In the genomic region with DNA sequence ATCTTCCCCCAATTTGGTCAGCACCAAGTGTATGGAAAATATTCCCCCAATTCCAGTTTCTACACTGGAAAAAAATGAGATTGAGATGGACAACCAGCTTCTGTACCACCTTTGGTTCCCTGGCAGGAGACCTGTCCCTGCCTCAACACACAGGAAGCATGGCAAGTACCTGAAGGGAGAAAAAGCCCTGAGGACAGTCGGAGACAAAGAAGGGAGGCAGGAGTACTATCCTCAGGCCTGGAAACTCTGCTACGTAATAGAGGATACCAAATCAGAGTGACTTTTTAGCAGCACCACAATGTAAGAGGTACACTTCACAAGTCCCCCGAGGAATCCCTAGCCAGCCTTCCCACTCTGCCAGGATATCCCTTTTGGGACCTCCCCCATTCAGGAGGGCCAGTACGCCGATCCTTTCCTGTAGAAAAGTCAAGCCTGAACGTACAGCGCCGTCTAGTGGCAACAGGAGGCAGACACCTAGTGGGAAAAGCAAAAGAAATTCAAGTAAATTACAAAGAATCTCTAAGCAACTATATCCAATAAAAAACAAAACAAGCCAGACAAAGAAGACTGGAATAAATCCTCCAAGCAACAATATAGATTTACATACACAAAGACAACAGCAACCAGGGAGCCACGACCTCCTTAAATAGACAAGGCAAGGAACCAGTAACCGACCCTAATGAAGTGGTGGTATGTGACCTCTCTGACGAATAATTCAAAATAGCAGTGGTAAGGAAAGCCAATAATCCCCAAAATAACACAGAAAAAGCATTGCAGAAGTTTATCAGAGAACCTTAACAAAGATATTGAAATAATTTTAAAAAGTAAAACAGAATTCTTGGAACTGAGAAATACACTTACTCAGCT, we compare ENCODE assay signal across 8 cellular contexts.
DNase-seq lines count a peak whose midpoint lies in the region; ATAC-seq and TF ChIP-seq lines count a peak whose summit lies in the region.

No MANE protein-coding gene starts in this region.

- no peak overlapping the region for H3K4me2 ChIP-seq in SU-DHL-6 (ENCODE audit: low read depth, low read length, poor library complexity, severe bottlenecking)

- no peaks in the 10 kb centered on the region for H3K9me2 ChIP-seq in SU-DHL-6 (replicated peaks; ENCODE audit: insufficient read depth, low read length)

- H3K27me3 ChIP-seq in SU-DHL-6 (ENCODE audit: low read length) (no peaks in the 10 kb centered on the region), left ventricle myocardium inferior (ENCODE audit: low read depth) (no peaks in the 10 kb centered on the region)

- in situ Hi-C loops in ACHN (cut with HindIII; ENCODE audit: low pct_ligation_motif_present, low pct_unique_long_range_greater_than_20kb, low sequenced_read_pairs) (no loop called here), GM13976 (cut with MboI; ENCODE audit: low sequenced_read_pairs, unreplicated experiment) (no loop called here)

- H3K9ac ChIP-seq in SU-DHL-6 (ENCODE audit: low read length) = no peak overlapping the region

- ATAC-seq in HG03159 (IDR thresholded peaks at IDR 0.05; ENCODE audit: unreplicated experiment) = peak; percentile 71

- no peaks in the 10 kb centered on the region for H3K79me2 ChIP-seq in SU-DHL-6 (ENCODE audit: insufficient read depth, low read length)

- H3K9me3 ChIP-seq in SU-DHL-6 (ENCODE audit: insufficient read depth, low read length) (no peaks in the 10 kb centered on the region), left ventricle myocardium inferior (replicated peaks) (peaks cover 9% of the 10 kb centered on the region)

- TF ChIP-seq CTCF in GM13976 (IDR thresholded peaks at IDR 0.05; ENCODE audit: borderline replicate concordance, control extremely low read depth, extremely low read depth, insufficient read depth, missing control alignments) = peak; percentile 79
- TF ChIP-seq CTCF in SU-DHL-6 (IDR thresholded peaks at IDR 0.05; ENCODE audit: insufficient read depth, low read length, poor library complexity, severe bottlenecking) = peak; percentile 65
- peak; percentile 59 for TF ChIP-seq CTCF in left ventricle myocardium inferior (IDR thresholded peaks at IDR 0.05; ENCODE audit: borderline replicate concordance)

- H3K27ac ChIP-seq in SU-DHL-6 (ENCODE audit: low read depth, low read length) (no peak overlapping the region), left ventricle myocardium inferior (replicated peaks) (no peak overlapping the region)

- DNase-seq in ACHN (peak; percentile 47), GM13976 (ENCODE audit: low spot score) (no peak), left ventricle myocardium inferior (no peak), NCI-H146 treated with DMSO at 0.1 percent for 48 hours (lab: John Stamatoyannopoulos, UW; ENCODE audit: unreplicated experiment) (no peak), KG1 (lab: John Stamatoyannopoulos, UW) (no peak), middle frontal gyrus (ENCODE audit: extremely low spot score, low spot score) (no peak)

- no peaks in the 10 kb centered on the region for H3F3A ChIP-seq in SU-DHL-6 (ENCODE audit: insufficient read depth)

- H3K36me3 ChIP-seq in SU-DHL-6 (ENCODE audit: low read length) = no peaks in the 10 kb centered on the region
- no peaks in the 10 kb centered on the region for H3K36me3 ChIP-seq in left ventricle myocardium inferior

- H4K20me1 ChIP-seq in SU-DHL-6 (ENCODE audit: low read depth, low read length) = no peaks in the 10 kb centered on the region

- no peaks in the 10 kb centered on the region for H3K4me1 ChIP-seq in left ventricle myocardium inferior

- H2AFZ ChIP-seq in SU-DHL-6 (ENCODE audit: low read depth, low read length, severe bottlenecking) = no peak overlapping the region

- H3K4me3 ChIP-seq in SU-DHL-6 (ENCODE audit: insufficient read depth, low read length, poor library complexity, severe bottlenecking) (no peak overlapping the region), left ventricle myocardium inferior (no peak overlapping the region)

- intact Hi-C loops in left ventricle myocardium inferior (cut with micrococcal nuclease) = no loop called here
